In genomic region chr1:92481598-92482403, GRCh38 we compare ENCODE assay signal across 8 cellular contexts. TPM values are rescaled to one million over a fixed set of nuclear protein-coding genes. Genes with fewer than 3 reads are reported as not detected.
DNase-seq lines count a peak whose midpoint lies in the region; ATAC-seq and TF ChIP-seq lines count a peak whose summit lies in the region.

No MANE protein-coding gene starts in this region.

- no peak overlapping the region for H3K27ac ChIP-seq in trophoblast cell (ENCODE audit: low read depth, low read length)

- no CpG with 5 or more reads among the region's 37 CpGs for WGBS in trophoblast cell (ENCODE audit: extremely low coverage, insufficient coverage, insufficient read length)

- H2AK5ac ChIP-seq in trophoblast cell (ENCODE audit: low read length): no peak overlapping the region

- H3K4me3 ChIP-seq in NB4 (ENCODE audit: low read depth, low read length): peak overlapping the region; percentile 99
- peak overlapping the region; percentile 9 for H3K4me3 ChIP-seq in fibroblast of mammary gland (ENCODE audit: control insufficient read depth, low read depth, low read length)
- no peak overlapping the region for H3K4me3 ChIP-seq in trophoblast cell (ENCODE audit: low read depth, low read length)

- H2BK5ac ChIP-seq in trophoblast cell (ENCODE audit: low read depth, low read length, poor library complexity): no peak overlapping the region

- H4K8ac ChIP-seq in trophoblast cell (ENCODE audit: low read depth, low read length): no peak overlapping the region

- H3K36me3 ChIP-seq in ES-I3 (ENCODE audit: insufficient read depth, low read length): no peaks in the 10 kb centered on the region
- H3K36me3 ChIP-seq in trophoblast cell (ENCODE audit: control insufficient read depth in 1 of 2, insufficient read depth in 2 of 2, low read length in 2 of 2): no peaks in the 10 kb centered on the region

- H2BK12ac ChIP-seq in trophoblast cell (ENCODE audit: low read length): no peak overlapping the region

- H3K27me3 ChIP-seq in trophoblast cell (ENCODE audit: insufficient read depth, low read length): peaks cover 82% of the 10 kb centered on the region

- no peak for ATAC-seq in GM21717 (IDR thresholded peaks at IDR 0.05; ENCODE audit: unreplicated experiment)

- no peak overlapping the region for H3K18ac ChIP-seq in trophoblast cell (ENCODE audit: low read length)

- peak overlapping the region; percentile 61 for H3K4me2 ChIP-seq in trophoblast cell (ENCODE audit: low read length)

- H3K23ac ChIP-seq in trophoblast cell (ENCODE audit: low read length): no peak overlapping the region

- TF ChIP-seq CTCF in NB4 (IDR thresholded peaks at IDR 0.05; ENCODE audit: low read depth, low read length) (no peak), fibroblast of mammary gland (conservative IDR thresholded peaks at IDR 0.05; ENCODE audit: control insufficient read depth, insufficient read depth, low read depth, low read length) (no peak)

- DNase-seq in NB4 (ENCODE audit: low read depth) (peak; percentile 66), fibroblast of mammary gland (ENCODE audit: low read depth) (no peak), trophoblast cell (no peak), NCI-H1694 (lab: John Stamatoyannopoulos, UW) (no peak), epidermal melanocyte (ENCODE audit: insufficient read length, low spot score) (no peak), germinal center (ENCODE audit: low spot score) (no peak)

- no peaks in the 10 kb centered on the region for H3K9me3 ChIP-seq in ES-I3 (ENCODE audit: control insufficient read depth, insufficient read depth, low read length)
- peaks cover 7% of the 10 kb centered on the region for H3K9me3 ChIP-seq in trophoblast cell (ENCODE audit: insufficient read depth, low read depth, low read length)

- H3K79me2 ChIP-seq in trophoblast cell (ENCODE audit: control insufficient read depth, insufficient read depth, low read length, poor library complexity): no peaks in the 10 kb centered on the region

- no peak overlapping the region for H2BK120ac ChIP-seq in trophoblast cell (ENCODE audit: insufficient read depth, low read length, poor library complexity)

- no peak overlapping the region for H2AFZ ChIP-seq in trophoblast cell (ENCODE audit: insufficient read depth, low read length, poor library complexity)

- H3K4me1 ChIP-seq in ES-I3 (ENCODE audit: insufficient read depth, low read length) (no peaks in the 10 kb centered on the region), trophoblast cell (ENCODE audit: control insufficient read depth in 1 of 2, insufficient read depth in 2 of 2, low read length in 2 of 2) (peaks cover 40 to 54% of the 10 kb centered on the region in 2 experiments)

- TF ChIP-seq POLR2A in NB4 (IDR thresholded peaks at IDR 0.05; ENCODE audit: extremely low read depth, insufficient read length): peak; percentile 2

- no peak overlapping the region for H3K4ac ChIP-seq in trophoblast cell (ENCODE audit: low read depth, low read length)

- H4K91ac ChIP-seq in trophoblast cell (ENCODE audit: low read depth, low read length): no peak overlapping the region

- peak overlapping the region; percentile 63; the same call in 1 of the 2 replicates for H3K9ac ChIP-seq in ES-I3 (ENCODE audit: low read depth, low read length)
- H3K9ac ChIP-seq in trophoblast cell (ENCODE audit: low read length): no peak overlapping the region

- H3K79me1 ChIP-seq in trophoblast cell (ENCODE audit: low read length): no peaks in the 10 kb centered on the region

- no peak overlapping the region for H4K12ac ChIP-seq in trophoblast cell (ENCODE audit: low read depth, low read length)

- no peak overlapping the region for H3K14ac ChIP-seq in trophoblast cell (ENCODE audit: low read length)

RNA-seq across cellular contexts. Expression of gene GFI1, which starts 4.9 kb away (rescaled TPM):
- polyA plus RNA-seq in trophoblast cell (2013): 0.17 and 0.25 TPM in 2 replicates
